12 cellular contexts compared by ENCODE assay signal in the genomic region with DNA sequence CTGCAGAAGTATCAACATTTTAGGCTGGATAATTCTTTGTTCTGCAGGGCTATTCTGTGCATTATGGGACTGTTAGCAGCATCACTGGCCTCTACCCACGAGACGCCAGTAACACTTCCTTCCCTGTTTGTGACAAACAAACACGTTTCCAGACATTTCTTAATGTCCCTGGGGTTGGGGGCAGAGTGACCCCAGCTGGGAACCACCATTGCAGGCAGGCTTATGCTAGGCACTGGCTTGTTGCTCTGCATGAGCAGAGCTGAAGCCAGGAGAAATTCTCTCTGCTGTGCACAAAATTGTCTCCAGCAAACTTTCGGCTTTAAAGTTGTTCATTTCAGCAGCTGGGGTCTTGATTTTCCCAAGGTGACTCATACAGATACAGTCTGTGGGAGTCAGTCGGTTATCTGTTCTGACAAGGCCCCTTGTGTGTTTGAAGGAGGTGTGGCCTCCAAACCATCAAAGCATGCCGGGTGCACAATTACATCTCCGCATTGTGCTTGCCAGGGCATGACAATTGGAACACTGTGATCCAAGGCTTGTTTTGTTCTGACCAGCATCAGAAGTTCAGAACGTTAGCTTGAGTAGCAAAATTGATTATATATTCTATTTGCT.
DNase-seq lines count a peak whose midpoint lies in the region; ATAC-seq and TF ChIP-seq lines count a peak whose summit lies in the region.
"Had no signal": no experiment of that assay in that cellular context is flagged by ENCODE, and none has a peak within 500 bp of the region (broad histone marks: within the 10 kb centered on the region; RNA-seq: fewer than 3 reads in every experiment).

No MANE protein-coding gene starts in this region.

- ATAC-seq in HG02870 (IDR thresholded peaks at IDR 0.05; ENCODE audit: unreplicated experiment), result peak; percentile 74
- ATAC-seq in HG03571 (IDR thresholded peaks at IDR 0.05; ENCODE audit: unreplicated experiment), result no peak
- ATAC-seq: gastrocnemius medialis had no signal

- no peaks in the 10 kb centered on the region for H3K27me3 ChIP-seq in layer of hippocampus (ENCODE audit: control insufficient read depth, insufficient read depth, low read length)
- H3K27me3 ChIP-seq: gastrocnemius medialis had no signal

- no peak overlapping the region for H3K4me3 ChIP-seq in astrocyte of the spinal cord (ENCODE audit: low read depth, low read length)
- H3K4me3 ChIP-seq: gastrocnemius medialis had no signal

- DNase-seq in C1 segment of cervical spinal cord (lab: John Stamatoyannopoulos, UW), result peak in 12 of 14 donors; percentile 3 to 81 (median 68)
- peak; percentile 30 for DNase-seq in astrocyte of the spinal cord (ENCODE audit: low read depth, low spot score)
- no peak for DNase-seq in NCI-H128 (lab: John Stamatoyannopoulos, UW; ENCODE audit: unreplicated experiment)
- DNase-seq in activated gamma-delta T cell (lab: John Stamatoyannopoulos, UW), result no peak
- DNase-seq in NCI-H2227 (lab: John Stamatoyannopoulos, UW; ENCODE audit: unreplicated experiment), result no peak
- DNase-seq: activated CD8-positive, alpha-beta memory T cell treated with anti-CD3 and anti-CD28 coated beads, Interleukin-2, amount 50 U/mL, for 4 hours; gastrocnemius medialis; NCI-H1092; stimulated activated naive CD4-positive, alpha-beta T cell treated with Interleukin-2 at 50 U/mL for 16 hours had no signal

- TF ChIP-seq CTCF in astrocyte of the spinal cord (IDR thresholded peaks at IDR 0.05; ENCODE audit: low read depth, low read length), result no peak

- in situ Hi-C loops in astrocyte of the spinal cord (cut with HindIII; ENCODE audit: low sequenced_read_pairs), result no loop called here

- peak overlapping the region; percentile 97 for H3K27ac ChIP-seq in layer of hippocampus (ENCODE audit: low read depth, low read length)
- H3K27ac ChIP-seq: gastrocnemius medialis had no signal

Comparison
In these comparisons a context has a peak if more than half of its experiments do, and no peak if none do; other contexts are left out.
1. DNase-seq: peak in C1 segment of cervical spinal cord (12 of 14) and astrocyte of the spinal cord (single experiment); none in NCI-H128 (single experiment), activated gamma-delta T cell (single experiment) and NCI-H2227 (single experiment).